In the genomic region with DNA sequence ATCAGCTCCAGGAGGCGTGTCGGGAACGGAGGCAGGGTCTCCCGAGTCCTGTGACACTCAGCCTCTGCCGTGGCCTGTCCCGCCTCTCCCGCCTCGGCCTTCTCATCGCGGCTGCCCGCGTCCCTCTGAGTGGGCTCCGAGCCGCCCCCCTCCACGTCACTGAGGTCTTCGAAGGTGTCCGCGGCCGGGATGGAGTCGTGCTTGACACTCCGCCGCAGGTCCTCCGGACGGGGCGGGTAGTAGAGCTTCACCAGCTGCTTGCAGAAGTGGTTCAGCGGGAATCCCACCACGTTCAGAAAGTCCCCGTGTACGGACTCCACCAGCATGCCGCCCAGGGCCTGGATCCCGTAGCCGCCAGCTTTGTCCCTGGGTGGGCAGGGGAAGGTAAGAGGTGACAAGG, we compare ENCODE assay signal across 1 cellular context.
TF ChIP-seq lines count a peak whose summit lies in the region.

No MANE protein-coding gene starts in this region.

TF ChIP-seq in GM12878, 131 proteins besides CTCF, POLR2A, EP300 and RAD21 (continued from another document):
- TF ChIP-seq, protein P1, sequence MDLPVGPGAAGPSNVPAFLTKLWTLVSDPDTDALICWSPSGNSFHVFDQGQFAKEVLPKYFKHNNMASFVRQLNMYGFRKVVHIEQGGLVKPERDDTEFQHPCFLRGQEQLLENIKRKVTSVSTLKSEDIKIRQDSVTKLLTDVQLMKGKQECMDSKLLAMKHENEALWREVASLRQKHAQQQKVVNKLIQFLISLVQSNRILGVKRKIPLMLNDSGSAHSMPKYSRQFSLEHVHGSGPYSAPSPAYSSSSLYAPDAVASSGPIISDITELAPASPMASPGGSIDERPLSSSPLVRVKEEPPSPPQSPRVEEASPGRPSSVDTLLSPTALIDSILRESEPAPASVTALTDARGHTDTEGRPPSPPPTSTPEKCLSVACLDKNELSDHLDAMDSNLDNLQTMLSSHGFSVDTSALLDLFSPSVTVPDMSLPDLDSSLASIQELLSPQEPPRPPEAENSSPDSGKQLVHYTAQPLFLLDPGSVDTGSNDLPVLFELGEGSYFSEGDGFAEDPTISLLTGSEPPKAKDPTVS (IDR thresholded peaks at IDR 0.05; ENCODE audit: low read depth, low read length), result no peak
- TF ChIP-seq RAD51 (IDR thresholded peaks at IDR 0.05) (no peak), ZZZ3 (IDR thresholded peaks at IDR 0.05; ENCODE audit: control insufficient read depth, insufficient read length, low read depth) (no peak), KLF5 (IDR thresholded peaks at IDR 0.05; ENCODE audit: partially characterized antibody) (no peak), ZBED1 (IDR thresholded peaks at IDR 0.05; ENCODE audit: borderline replicate concordance) (no peak), NFXL1 (IDR thresholded peaks at IDR 0.05; ENCODE audit: borderline replicate concordance) (no peak), BMI1 (IDR thresholded peaks at IDR 0.05; ENCODE audit: borderline replicate concordance) (no peak), MYC (IDR thresholded peaks at IDR 0.05; ENCODE audit: insufficient read depth, insufficient read length, insufficient replicate concordance, low read length, severe bottlenecking) (no peak), NFIC (IDR thresholded peaks at IDR 0.05; ENCODE audit: low read depth, low read length) (no peak)
- TF ChIP-seq, protein P2, sequence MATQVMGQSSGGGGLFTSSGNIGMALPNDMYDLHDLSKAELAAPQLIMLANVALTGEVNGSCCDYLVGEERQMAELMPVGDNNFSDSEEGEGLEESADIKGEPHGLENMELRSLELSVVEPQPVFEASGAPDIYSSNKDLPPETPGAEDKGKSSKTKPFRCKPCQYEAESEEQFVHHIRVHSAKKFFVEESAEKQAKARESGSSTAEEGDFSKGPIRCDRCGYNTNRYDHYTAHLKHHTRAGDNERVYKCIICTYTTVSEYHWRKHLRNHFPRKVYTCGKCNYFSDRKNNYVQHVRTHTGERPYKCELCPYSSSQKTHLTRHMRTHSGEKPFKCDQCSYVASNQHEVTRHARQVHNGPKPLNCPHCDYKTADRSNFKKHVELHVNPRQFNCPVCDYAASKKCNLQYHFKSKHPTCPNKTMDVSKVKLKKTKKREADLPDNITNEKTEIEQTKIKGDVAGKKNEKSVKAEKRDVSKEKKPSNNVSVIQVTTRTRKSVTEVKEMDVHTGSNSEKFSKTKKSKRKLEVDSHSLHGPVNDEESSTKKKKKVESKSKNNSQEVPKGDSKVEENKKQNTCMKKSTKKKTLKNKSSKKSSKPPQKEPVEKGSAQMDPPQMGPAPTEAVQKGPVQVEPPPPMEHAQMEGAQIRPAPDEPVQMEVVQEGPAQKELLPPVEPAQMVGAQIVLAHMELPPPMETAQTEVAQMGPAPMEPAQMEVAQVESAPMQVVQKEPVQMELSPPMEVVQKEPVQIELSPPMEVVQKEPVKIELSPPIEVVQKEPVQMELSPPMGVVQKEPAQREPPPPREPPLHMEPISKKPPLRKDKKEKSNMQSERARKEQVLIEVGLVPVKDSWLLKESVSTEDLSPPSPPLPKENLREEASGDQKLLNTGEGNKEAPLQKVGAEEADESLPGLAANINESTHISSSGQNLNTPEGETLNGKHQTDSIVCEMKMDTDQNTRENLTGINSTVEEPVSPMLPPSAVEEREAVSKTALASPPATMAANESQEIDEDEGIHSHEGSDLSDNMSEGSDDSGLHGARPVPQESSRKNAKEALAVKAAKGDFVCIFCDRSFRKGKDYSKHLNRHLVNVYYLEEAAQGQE (IDR thresholded peaks at IDR 0.05; ENCODE audit: low read depth, low read length), result no peak
- TF ChIP-seq, protein P3, sequence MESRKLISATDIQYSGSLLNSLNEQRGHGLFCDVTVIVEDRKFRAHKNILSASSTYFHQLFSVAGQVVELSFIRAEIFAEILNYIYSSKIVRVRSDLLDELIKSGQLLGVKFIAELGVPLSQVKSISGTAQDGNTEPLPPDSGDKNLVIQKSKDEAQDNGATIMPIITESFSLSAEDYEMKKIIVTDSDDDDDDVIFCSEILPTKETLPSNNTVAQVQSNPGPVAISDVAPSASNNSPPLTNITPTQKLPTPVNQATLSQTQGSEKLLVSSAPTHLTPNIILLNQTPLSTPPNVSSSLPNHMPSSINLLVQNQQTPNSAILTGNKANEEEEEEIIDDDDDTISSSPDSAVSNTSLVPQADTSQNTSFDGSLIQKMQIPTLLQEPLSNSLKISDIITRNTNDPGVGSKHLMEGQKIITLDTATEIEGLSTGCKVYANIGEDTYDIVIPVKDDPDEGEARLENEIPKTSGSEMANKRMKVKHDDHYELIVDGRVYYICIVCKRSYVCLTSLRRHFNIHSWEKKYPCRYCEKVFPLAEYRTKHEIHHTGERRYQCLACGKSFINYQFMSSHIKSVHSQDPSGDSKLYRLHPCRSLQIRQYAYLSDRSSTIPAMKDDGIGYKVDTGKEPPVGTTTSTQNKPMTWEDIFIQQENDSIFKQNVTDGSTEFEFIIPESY (IDR thresholded peaks at IDR 0.05), result no peak
TF ChIP-seq in GM12878: peak in this region for 0.
